29 cellular contexts compared by ENCODE assay signal in genomic region chr3:46561511-46561910, GRCh38. TPM values are rescaled to one million over a fixed set of nuclear protein-coding genes. Genes with fewer than 3 reads are reported as not detected.
DNase-seq lines count a peak whose midpoint lies in the region; ATAC-seq and TF ChIP-seq lines count a peak whose summit lies in the region.
"Had no signal": no experiment of that assay in that cellular context is flagged by ENCODE, and none has a peak within 500 bp of the region (broad histone marks: within the 10 kb centered on the region; RNA-seq: fewer than 3 reads in every experiment).

No MANE protein-coding gene starts in this region.

- H3K14ac ChIP-seq in mesenchymal stem cell (ENCODE audit: low read length in 2 of 2), result no peak overlapping the region

- H2AFZ ChIP-seq in mesenchymal stem cell (ENCODE audit: low read depth, low read length), result no peak overlapping the region

- H2BK12ac ChIP-seq in mesenchymal stem cell (ENCODE audit: low read length in 2 of 2), result no peak overlapping the region

- no peaks in the 10 kb centered on the region for H3K79me1 ChIP-seq in mesenchymal stem cell (replicated peaks; ENCODE audit: low read length, poor library complexity, severe bottlenecking)

- H3K4me3 ChIP-seq in right atrium auricular region (no peak overlapping the region), mesenchymal stem cell (ENCODE audit: insufficient read depth in 1 of 2, low read depth in 1 of 2, low read length in 2 of 2) (no peak overlapping the region)
- H3K4me3 ChIP-seq: GM12878 had no signal

- no peak overlapping the region for H4K91ac ChIP-seq in mesenchymal stem cell (ENCODE audit: low read length)

- H3K36me3 ChIP-seq in right atrium auricular region, result no peaks in the 10 kb centered on the region
- H3K36me3 ChIP-seq in mesenchymal stem cell (ENCODE audit: control insufficient read depth in 1 of 2, insufficient read depth in 2 of 2, low read depth in 1 of 2, low read length in 2 of 2), result no peaks in the 10 kb centered on the region
- H3K36me3 ChIP-seq: BE2C had no signal

- no peak overlapping the region for H2AK5ac ChIP-seq in mesenchymal stem cell (ENCODE audit: low read length, severe bottlenecking)

- H4K8ac ChIP-seq in mesenchymal stem cell (ENCODE audit: low read length), result no peak overlapping the region

- no peak overlapping the region for H2BK15ac ChIP-seq in mesenchymal stem cell (ENCODE audit: low read depth, poor library complexity, severe bottlenecking)

- H3K9me3 ChIP-seq in right atrium auricular region (peaks cover 0 to 6% of the 10 kb centered on the region in 2 donors), mesenchymal stem cell (ENCODE audit: control insufficient read depth, low read length) (peaks cover 5% of the 10 kb centered on the region)
- H3K9me3 ChIP-seq: BE2C had no signal

- TF ChIP-seq CTCF in right atrium auricular region (IDR thresholded peaks at IDR 0.05) (no peak), chondrocyte (IDR thresholded peaks at IDR 0.05) (no peak)

- intact Hi-C loops in Right ventricle myocardium superior (cut with DNase I) (no loop called here), cardiac septum (cut with DNase I) (no loop called here), sciatic nerve (cut with DNase I) (no loop called here)

- H3K27me3 ChIP-seq in right atrium auricular region (no peaks in the 10 kb centered on the region), mesenchymal stem cell (ENCODE audit: control insufficient read depth in 1 of 2, insufficient read depth in 1 of 2, low read length in 2 of 2) (peaks cover 0 to 3% of the 10 kb centered on the region in 2 experiments)
- H3K27me3 ChIP-seq: BE2C had no signal

- no peak overlapping the region for H3K4me3 Mint-ChIP-seq in chondrocyte (ENCODE audit: unreplicated experiment)
- H3K4me3 Mint-ChIP-seq: CD14-positive monocyte had no signal

- H3K4ac ChIP-seq in mesenchymal stem cell (ENCODE audit: low read depth in 1 of 2, low read length in 2 of 2), result no peak overlapping the region

- no peak overlapping the region for H3K27ac Mint-ChIP-seq in chondrocyte (ENCODE audit: unreplicated experiment)

- H3K27ac ChIP-seq in right atrium auricular region (peak overlapping the region; percentile 39 to 50), mesenchymal stem cell (ENCODE audit: low read length, poor library complexity, severe bottlenecking) (no peak overlapping the region)

- peaks cover 0 to 42% of the 10 kb centered on the region in 2 donors for H3K4me1 ChIP-seq in right atrium auricular region
- peaks cover 17% of the 10 kb centered on the region for H3K4me1 ChIP-seq in mesenchymal stem cell (ENCODE audit: control insufficient read depth, insufficient read depth, low read depth, low read length)
- H3K4me1 ChIP-seq: BE2C had no signal

- H3K27me3 Mint-ChIP-seq in chondrocyte (ENCODE audit: low read depth), result no peaks in the 10 kb centered on the region

- H3K9me3 Mint-ChIP-seq in chondrocyte (ENCODE audit: low read depth), result peaks cover 7% of the 10 kb centered on the region
- H3K9me3 Mint-ChIP-seq: CD8-positive, alpha-beta memory T cell had no signal

- no peak overlapping the region for H3K18ac ChIP-seq in mesenchymal stem cell (ENCODE audit: low read depth in 1 of 2, low read length in 2 of 2)

- WGBS in mesenchymal stem cell, result 100% methylated on average over 1 of the region's 2 CpGs

- no peak overlapping the region for H2BK5ac ChIP-seq in mesenchymal stem cell (ENCODE audit: low read depth, low read length, poor library complexity, severe bottlenecking)

- ATAC-seq in Right ventricle myocardium superior (ENCODE audit: poor library complexity), result peak; percentile 30
- ATAC-seq in sciatic nerve, result no peak
- no peak for ATAC-seq in GM19395 (IDR thresholded peaks at IDR 0.05; ENCODE audit: unreplicated experiment)
- ATAC-seq: GM12878 had no signal

- H3K36me3 Mint-ChIP-seq in chondrocyte (ENCODE audit: low read depth), result no peaks in the 10 kb centered on the region
- H3K36me3 Mint-ChIP-seq: CD14-positive monocyte had no signal

- peaks cover 48% of the 10 kb centered on the region for H3K4me1 Mint-ChIP-seq in chondrocyte (ENCODE audit: low read depth)

- no peak overlapping the region for H2BK120ac ChIP-seq in mesenchymal stem cell (ENCODE audit: low read depth, low read length)

- no peak overlapping the region for H3K23ac ChIP-seq in mesenchymal stem cell (ENCODE audit: low read length in 2 of 2)

- H3K9ac ChIP-seq in mesenchymal stem cell (ENCODE audit: low read length), result no peak overlapping the region

- no peak overlapping the region for H3K4me2 ChIP-seq in mesenchymal stem cell (ENCODE audit: low read length, poor library complexity, severe bottlenecking)

- peak; percentile 52 for DNase-seq in Right ventricle myocardium superior
- DNase-seq in cardiac septum (ENCODE audit: low spot score), result no peak
- no peak for DNase-seq in right atrium auricular region (ENCODE audit: low spot score)
- DNase-seq in sciatic nerve (ENCODE audit: low spot score), result peak; percentile 14
- DNase-seq in mesenchymal stem cell, result no peak
- DNase-seq in chondrocyte (ENCODE audit: low spot score), result no peak
- DNase-seq: 8988T; ACHN; BE2C; CD8-positive, alpha-beta memory T cell; DMS 273 treated with DMSO at 0.1 percent for 48 hours; DMS79; EL; GDM1; Karpas-422; NCI-H1092 treated with DMSO at 0.1 percent for 48 hours; NCI-H1436; NCI-H187; NCI-H2081 treated with DMSO at 0.1 percent for 48 hours; NCI-H2171; NCI-H226; NCI-H510A; NCI-H69; RPMI8226; SHP77 treated with DMSO at 0.1 percent for 48 hours had no signal

RNA-seq across cellular contexts. Expression of gene LRRC2, which starts 4.6 kb away (rescaled TPM):
- 122 TPM for total RNA-seq in Right ventricle myocardium superior
- 70.6 TPM for total RNA-seq in cardiac septum
- total RNA-seq in right atrium auricular region, result 10 to 100 TPM in 1 of 2 donors, 1 to 10 TPM in 1; 7.0 to 29.7 TPM
- 2.2 TPM for total RNA-seq in sciatic nerve
- 0.43 TPM for polyA plus RNA-seq in mesenchymal stem cell (2013, experiment 1 of 2)
- polyA plus RNA-seq in mesenchymal stem cell (2013, experiment 2 of 2), result 0.47 TPM
- 0.46 to 2.2 TPM (median 1.9 TPM) in 3 replicates for total RNA-seq in chondrocyte
- total RNA-seq: GM12878 had no signal
- polyA plus RNA-seq: CD14-positive monocyte; CD8-positive, alpha-beta memory T cell; GM12878 had no signal

RNA-seq across cellular contexts. Expression of gene FAM240A, which starts 50.8 kb away (rescaled TPM):
- total RNA-seq in Right ventricle myocardium superior (not detected), cardiac septum (not detected), right atrium auricular region (not detected), sciatic nerve (not detected), chondrocyte (not detected in 3 replicates)
- not detected for polyA plus RNA-seq in mesenchymal stem cell (2013, experiment 1 of 2)
- polyA plus RNA-seq in mesenchymal stem cell (2013, experiment 2 of 2), result not detected
- total RNA-seq: CD8-positive, alpha-beta memory T cell; GM12878; HT-29 had no signal
- polyA plus RNA-seq: CD14-positive monocyte; CD8-positive, alpha-beta memory T cell; GM12878 had no signal

Comparison
In these comparisons a context has a peak if more than half of its experiments do, and no peak if none do; other contexts are left out.
1. DNase-seq: peak in Right ventricle myocardium superior (single experiment) and sciatic nerve (single experiment); none in cardiac septum (single experiment), right atrium auricular region (single experiment), mesenchymal stem cell (single experiment) and chondrocyte (single experiment).